ENCODE assay signal across 13 cellular contexts in the genomic region with DNA sequence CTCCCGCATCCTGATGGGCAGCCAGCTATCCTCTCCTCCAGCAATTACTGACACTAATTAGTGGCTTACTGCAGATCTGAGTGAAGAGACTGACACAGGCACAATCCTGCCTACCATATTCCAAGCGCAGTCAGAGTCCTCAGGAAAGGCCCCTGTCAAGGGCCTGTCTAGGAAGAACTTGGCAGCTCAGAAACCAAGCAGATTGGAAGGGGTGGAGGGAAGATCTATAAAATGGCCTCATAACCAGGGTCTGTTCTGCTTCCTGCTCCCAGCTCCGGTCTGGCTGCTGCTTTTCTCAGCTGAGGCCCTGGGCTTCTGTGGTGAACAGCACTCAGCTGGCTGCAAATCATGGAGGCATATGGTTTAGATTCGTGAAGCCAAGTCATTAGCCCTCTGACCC.
"Had no signal": no experiment of that assay in that cellular context is flagged by ENCODE, and none has a peak within 500 bp of the region (broad histone marks: within the 10 kb centered on the region; RNA-seq: fewer than 3 reads in every experiment).

No MANE protein-coding gene starts in this region.

- H3K36me3 Mint-ChIP-seq: activated CD8-positive, alpha-beta memory T cell treated with anti-CD3 and anti-CD28 coated beads, Interleukin-2, amount 10 ng/mL, durations not matched to agents 7 days and 5 days; activated naive CD4-positive, alpha-beta T cell treated with anti-CD3 and anti-CD28 coated beads, Interleukin-2, amount 50 U/mL, for 24 hours had no signal

- H3K4me1 Mint-ChIP-seq: activated CD8-positive, alpha-beta memory T cell treated with anti-CD3 and anti-CD28 coated beads, Interleukin-2, amount 10 ng/mL, durations not matched to agents 7 days and 5 days; activated naive CD4-positive, alpha-beta T cell treated with anti-CD3 and anti-CD28 coated beads, Interleukin-2, amount 50 U/mL, for 24 hours; central memory CD8-positive, alpha-beta T cell had no signal

- DNase-seq: activated CD4-positive, alpha-beta T cell treated with anti-CD3 and anti-CD28 coated beads, Interleukin-2, amount 50 U/mL, for 4 hours; activated CD4-positive, CD25-positive, alpha-beta regulatory T cell treated with anti-CD3 and anti-CD28 coated beads, Interleukin-2, amount 50 U/mL, for 72 hours; activated CD8-positive, alpha-beta memory T cell treated with anti-CD3 and anti-CD28 coated beads, Interleukin-2, amount 10 ng/mL, durations not matched to agents 7 days and 5 days; activated effector memory CD4-positive, alpha-beta T cell treated with Interleukin-2 at 50 U/mL for 16 hours; activated T-cell treated with anti-CD3 and anti-CD28 coated beads, Interleukin-2, amount 50 U/mL, for 24 hours; amniotic stem cell; body of pancreas; dermis blood vessel endothelial cell; posterior cingulate gyrus; stomach had no signal

- H3K4me3 Mint-ChIP-seq: activated CD8-positive, alpha-beta memory T cell treated with anti-CD3 and anti-CD28 coated beads, Interleukin-2, amount 10 ng/mL, durations not matched to agents 7 days and 5 days; activated naive CD4-positive, alpha-beta T cell treated with anti-CD3 and anti-CD28 coated beads, Interleukin-2, amount 50 U/mL, for 24 hours; activated T-cell treated with anti-CD3 and anti-CD28 coated beads, Interleukin-2, amount 50 U/mL, for 24 hours; central memory CD8-positive, alpha-beta T cell had no signal

- H3K27me3 Mint-ChIP-seq: activated CD8-positive, alpha-beta memory T cell treated with anti-CD3 and anti-CD28 coated beads, Interleukin-2, amount 10 ng/mL, durations not matched to agents 7 days and 5 days; central memory CD8-positive, alpha-beta T cell had no signal

- H3K9me3 Mint-ChIP-seq: activated naive CD4-positive, alpha-beta T cell treated with anti-CD3 and anti-CD28 coated beads, Interleukin-2, amount 50 U/mL, for 24 hours; activated T-cell treated with anti-CD3 and anti-CD28 coated beads, Interleukin-2, amount 50 U/mL, for 24 hours had no signal

- H3K27ac Mint-ChIP-seq: activated CD8-positive, alpha-beta memory T cell treated with anti-CD3 and anti-CD28 coated beads, Interleukin-2, amount 10 ng/mL, durations not matched to agents 7 days and 5 days; activated naive CD4-positive, alpha-beta T cell treated with anti-CD3 and anti-CD28 coated beads, Interleukin-2, amount 50 U/mL, for 24 hours; activated T-cell treated with anti-CD3 and anti-CD28 coated beads, Interleukin-2, amount 50 U/mL, for 24 hours had no signal

- ATAC-seq: activated CD8-positive, alpha-beta memory T cell treated with anti-CD3 and anti-CD28 coated beads, Interleukin-2, amount 10 ng/mL, durations not matched to agents 7 days and 5 days; body of pancreas; gastroesophageal sphincter had no signal
